Comparison of ENCODE assay signal across 2 cellular contexts in genomic region chr19:17555929-17556813, GRCh38.
TF ChIP-seq lines count a peak whose summit lies in the region.

No MANE protein-coding gene starts in this region.

TF ChIP-seq in PFSK-1, 5 proteins besides CTCF, POLR2A, EP300 and RAD21 (continued from another document):
- no peak for TF ChIP-seq REST (IDR thresholded peaks at IDR 0.05; ENCODE audit: insufficient read depth in 1 of 2, low read depth in 2 of 2, low read length in 2 of 2)
- TF ChIP-seq POLR2AphosphoS5 (IDR thresholded peaks at IDR 0.05; ENCODE audit: low read depth, low read length): peak; percentile 35; the same call in 1 of the 2 replicates
- peak; percentile 7 for TF ChIP-seq FOXP2 (optimal IDR thresholded peaks at IDR 0.05; ENCODE audit: borderline replicate concordance, extremely low read depth, extremely low read length, insufficient read depth)
TF ChIP-seq in PFSK-1: peak in this region for 3.

TF ChIP-seq in GM12878, 131 proteins besides CTCF, POLR2A, EP300 and RAD21 (continued from another document):
- TF ChIP-seq MLLT1 (IDR thresholded peaks at IDR 0.05) (no peak), DPF2 (IDR thresholded peaks at IDR 0.05) (0 out of 2 replicates have a peak, but pooled peaks have one; percentile 50), NRF1 (conservative IDR thresholded peaks at IDR 0.05; ENCODE audit: low read depth, low read length) (no peak), GATAD2B (conservative IDR thresholded peaks at IDR 0.05; ENCODE audit: low read depth) (peak; percentile 84; the same call in 1 of the 2 replicates), PBX3 (IDR thresholded peaks at IDR 0.05; ENCODE audit: insufficient replicate concordance, low read depth, low read length) (no peak), SRF (IDR thresholded peaks at IDR 0.05; ENCODE audit: low read depth in 2 of 2, low read length in 2 of 2) (peak in 1 of 2 experiments; percentile 39; a peak in 1 of 4 replicates), MYB (IDR thresholded peaks at IDR 0.05; ENCODE audit: borderline replicate concordance, low read depth, low read length) (no peak), SUPT20H (IDR thresholded peaks at IDR 0.05; ENCODE audit: borderline replicate concordance, control insufficient read depth, low read depth, low read length) (no peak), MTA3 (IDR thresholded peaks at IDR 0.05; ENCODE audit: borderline replicate concordance, low read length) (no peak), MXI1 (IDR thresholded peaks at IDR 0.05; ENCODE audit: low read depth, low read length) (no peak; the same call in 1 of the 2 replicates), BCL3 (IDR thresholded peaks at IDR 0.05; ENCODE audit: borderline replicate concordance, insufficient read depth, low read depth, low read length, poor library complexity, severe bottlenecking) (peak; percentile 39), NFIC (IDR thresholded peaks at IDR 0.05; ENCODE audit: low read depth, low read length) (no peak), NKRF (conservative IDR thresholded peaks at IDR 0.05) (peak; percentile 87; the same call in 1 of the 2 replicates), POLR2AphosphoS2 (IDR thresholded peaks at IDR 0.05; ENCODE audit: low read depth, low read length) (0 out of 2 replicates have a peak, but pooled peaks have one; percentile 1), MYC (IDR thresholded peaks at IDR 0.05; ENCODE audit: insufficient read depth, insufficient read length, insufficient replicate concordance, low read length, severe bottlenecking) (peak; percentile 83), USF1 (IDR thresholded peaks at IDR 0.05; ENCODE audit: borderline replicate concordance, extremely low read length, insufficient read depth, low read depth, low read length) (no peak), EGR1 (IDR thresholded peaks at IDR 0.05; ENCODE audit: borderline replicate concordance in 1 of 2, low read depth in 2 of 2, low read length in 2 of 2) (0 out of 3 replicates have a peak, but pooled peaks of 1 of the 2 experiments have one; percentile 15), ELK1 (IDR thresholded peaks at IDR 0.05; ENCODE audit: low read depth, low read length) (no peak), HDGF (IDR thresholded peaks at IDR 0.05) (peak; percentile 40; the same call in 1 of the 2 replicates), LARP7 (IDR thresholded peaks at IDR 0.05) (peak; percentile 73), BACH1 (IDR thresholded peaks at IDR 0.05; ENCODE audit: borderline replicate concordance) (peak; percentile 13), E2F4 (IDR thresholded peaks at IDR 0.05; ENCODE audit: low read depth, low read length) (0 out of 2 replicates have a peak, but pooled peaks have one; percentile 13), BHLHE40 (IDR thresholded peaks at IDR 0.05; ENCODE audit: borderline replicate concordance in 1 of 2, low read depth in 2 of 2, low read length in 1 of 2) (peak in 1 of 2 experiments; percentile 71; a peak in 1 of 4 replicates), IKZF1 (conservative IDR thresholded peaks at IDR 0.05) (0 out of 2 replicates have a peak, but pooled peaks have one; percentile 10), NR2F1 (conservative IDR thresholded peaks at IDR 0.05) (peak; percentile 20; the same call in 1 of the 2 replicates), CBX5 (IDR thresholded peaks at IDR 0.05; ENCODE audit: low read depth) (no peak)
